10 cellular contexts compared by ENCODE assay signal in genomic region chr14:93700928-93701327, GRCh38.
"Had no signal": no experiment of that assay in that cellular context is flagged by ENCODE, and none has a peak within 500 bp of the region (broad histone marks: within the 10 kb centered on the region; RNA-seq: fewer than 3 reads in every experiment).

No MANE protein-coding gene starts in this region.

- H3K27ac ChIP-seq: HL-60 had no signal

- H3K36me3 Mint-ChIP-seq: IgD-negative memory B cell had no signal

- DNase-seq: GOT3, HFFc6, KG1 had no signal

- FAIRE-seq: H54, HepG2, K562 had no signal

- H3K9me3 ChIP-seq: HAP-1 had no signal

- H3K27ac Mint-ChIP-seq: HFFc6, IgD-negative memory B cell had no signal

- H3K4me1 Mint-ChIP-seq: IgD-negative memory B cell had no signal

- H3K4me3 ChIP-seq: HAP-1, K562 had no signal

- ATAC-seq: HCT116, HepG2, K562 had no signal

- H3K4me3 Mint-ChIP-seq: HFFc6, IgD-negative memory B cell had no signal

- H3K36me3 ChIP-seq: HAP-1 had no signal

- H3K4me1 ChIP-seq: HAP-1 had no signal
